Comparison of ENCODE assay signal across 1 cellular context in the genomic region with DNA sequence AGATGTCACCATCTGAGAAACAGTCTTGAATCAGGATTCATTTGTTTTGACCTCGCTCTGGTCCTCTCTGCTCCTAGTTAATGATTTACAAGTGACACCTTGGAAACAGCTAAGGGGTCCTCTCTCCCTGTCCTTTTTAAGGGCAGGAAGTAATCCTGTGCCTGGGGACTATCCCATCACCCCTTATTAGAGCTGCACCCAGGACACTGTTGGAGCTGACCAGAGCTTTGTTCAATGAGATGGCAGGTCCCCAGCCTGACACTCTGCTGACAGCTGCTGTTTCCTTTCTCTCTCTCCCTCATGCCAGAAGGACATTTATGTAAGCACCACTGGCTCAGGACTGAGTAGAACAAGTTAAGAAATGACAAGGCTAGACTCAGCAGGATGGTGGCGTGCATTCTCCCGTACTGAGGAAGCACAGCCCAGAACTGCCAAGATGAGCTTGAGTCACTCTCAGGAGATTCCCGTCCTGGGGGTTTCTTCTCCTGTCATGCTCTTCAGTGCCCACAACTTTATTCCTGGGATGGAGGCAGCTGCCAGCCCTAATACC.
TF ChIP-seq lines count a peak whose summit lies in the region.

No MANE protein-coding gene starts in this region.

TF ChIP-seq in IMR-90, 13 proteins besides CTCF, POLR2A, EP300 and RAD21 (continued from another document):
- TF ChIP-seq, protein P1, sequence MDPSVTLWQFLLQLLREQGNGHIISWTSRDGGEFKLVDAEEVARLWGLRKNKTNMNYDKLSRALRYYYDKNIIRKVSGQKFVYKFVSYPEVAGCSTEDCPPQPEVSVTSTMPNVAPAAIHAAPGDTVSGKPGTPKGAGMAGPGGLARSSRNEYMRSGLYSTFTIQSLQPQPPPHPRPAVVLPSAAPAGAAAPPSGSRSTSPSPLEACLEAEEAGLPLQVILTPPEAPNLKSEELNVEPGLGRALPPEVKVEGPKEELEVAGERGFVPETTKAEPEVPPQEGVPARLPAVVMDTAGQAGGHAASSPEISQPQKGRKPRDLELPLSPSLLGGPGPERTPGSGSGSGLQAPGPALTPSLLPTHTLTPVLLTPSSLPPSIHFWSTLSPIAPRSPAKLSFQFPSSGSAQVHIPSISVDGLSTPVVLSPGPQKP (IDR thresholded peaks at IDR 0.05; ENCODE audit: borderline replicate concordance, low read depth, low read length), result no peak
- no peak for TF ChIP-seq MAFK (IDR thresholded peaks at IDR 0.05; ENCODE audit: low read depth, low read length)
- TF ChIP-seq CEBPB (IDR thresholded peaks at IDR 0.05; ENCODE audit: low read depth, low read length), result no peak
- no peak for TF ChIP-seq CHD1 (IDR thresholded peaks at IDR 0.05; ENCODE audit: low read depth, low read length)
- TF ChIP-seq, protein P2, sequence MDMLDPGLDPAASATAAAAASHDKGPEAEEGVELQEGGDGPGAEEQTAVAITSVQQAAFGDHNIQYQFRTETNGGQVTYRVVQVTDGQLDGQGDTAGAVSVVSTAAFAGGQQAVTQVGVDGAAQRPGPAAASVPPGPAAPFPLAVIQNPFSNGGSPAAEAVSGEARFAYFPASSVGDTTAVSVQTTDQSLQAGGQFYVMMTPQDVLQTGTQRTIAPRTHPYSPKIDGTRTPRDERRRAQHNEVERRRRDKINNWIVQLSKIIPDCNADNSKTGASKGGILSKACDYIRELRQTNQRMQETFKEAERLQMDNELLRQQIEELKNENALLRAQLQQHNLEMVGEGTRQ (IDR thresholded peaks at IDR 0.05; ENCODE audit: low read depth, low read length), result no peak
- no peak for TF ChIP-seq RCOR1 (IDR thresholded peaks at IDR 0.05; ENCODE audit: insufficient replicate concordance, low read length)
- no peak for TF ChIP-seq BHLHE40 (IDR thresholded peaks at IDR 0.05; ENCODE audit: low read depth, low read length)
- no peak for TF ChIP-seq RFX5 (IDR thresholded peaks at IDR 0.05; ENCODE audit: low read depth, low read length)
- TF ChIP-seq FOS (IDR thresholded peaks at IDR 0.05; ENCODE audit: low read depth, low read length), result no peak
- no peak for TF ChIP-seq NFE2L2 (IDR thresholded peaks at IDR 0.05; ENCODE audit: low read depth, low read length)
TF ChIP-seq in IMR-90: peak in this region for 0.
